35 cellular contexts compared by ENCODE assay signal in genomic region chr19:45969676-45970075, GRCh38. TPM values are rescaled to one million over a fixed set of nuclear protein-coding genes. Genes with fewer than 3 reads are reported as not detected.
"Had no signal": no experiment of that assay in that cellular context is flagged by ENCODE, and none has a peak within 500 bp of the region (broad histone marks: within the 10 kb centered on the region; RNA-seq: fewer than 3 reads in every experiment).

No MANE protein-coding gene starts in this region.

- H3K36me3 ChIP-seq: pancreas, prostate gland, sigmoid colon, spleen, tibial nerve, vagina had no signal

- H3K27ac Mint-ChIP-seq: memory B cell; naive thymus-derived CD4-positive, alpha-beta T cell; natural killer cell treated with Interleukin-12 subunit alpha and Interleukin-12 subunit beta and Interleukin-15 and Interleukin-18, amount 100 ng/mL, for 72 hours; stimulated activated effector memory CD8-positive, alpha-beta T cell treated with anti-CD3 and anti-CD28 coated beads, Interleukin-12 subunit alpha, Interleukin-12 subunit beta, amount 100 ng/mL, for 72 hours; stimulated activated naive CD8-positive, alpha-beta T cell treated with anti-CD3 and anti-CD28 coated beads, Interleukin-15, Interleukin-2, amounts not matched to agents 100 ng/mL and 50 ng/mL, for 24 hours; type B pancreatic cell had no signal

- H3K27me3 ChIP-seq: vagina had no signal

- H3K4me3 Mint-ChIP-seq: memory B cell; naive thymus-derived CD4-positive, alpha-beta T cell; natural killer cell treated with Interleukin-12 subunit alpha and Interleukin-12 subunit beta and Interleukin-15 and Interleukin-18, amount 100 ng/mL, for 72 hours; stimulated activated effector memory CD8-positive, alpha-beta T cell treated with anti-CD3 and anti-CD28 coated beads, Interleukin-12 subunit alpha, Interleukin-12 subunit beta, amount 100 ng/mL, for 72 hours; stimulated activated naive CD8-positive, alpha-beta T cell treated with anti-CD3 and anti-CD28 coated beads, Interleukin-15, Interleukin-2, amounts not matched to agents 100 ng/mL and 50 ng/mL, for 24 hours; type B pancreatic cell had no signal

- DNase-seq: heart right ventricle; kidney glomerular epithelial cell; left cardiac atrium; midbrain; mucosa of descending colon; naive thymus-derived CD4-positive, alpha-beta T cell; nucleus accumbens; pancreas; retina; right cardiac atrium; sigmoid colon; small intestine; spleen; stimulated activated CD4-positive, alpha-beta T cell treated with anti-CD3 and anti-CD28 coated beads, Interleukin-4, amount 100 ng/mL, for 24 hours; stimulated activated naive CD4-positive, alpha-beta T cell; substantia nigra had no signal

- H3K27ac ChIP-seq: hepatocyte, pancreas, prostate gland, sigmoid colon, spleen, tibial nerve, vagina had no signal

- H3K36me3 Mint-ChIP-seq: natural killer cell treated with Interleukin-12 subunit alpha and Interleukin-12 subunit beta and Interleukin-15 and Interleukin-18, amount 100 ng/mL, for 72 hours; stimulated activated effector memory CD8-positive, alpha-beta T cell treated with anti-CD3 and anti-CD28 coated beads, Interleukin-12 subunit alpha, Interleukin-12 subunit beta, amount 100 ng/mL, for 72 hours; type B pancreatic cell had no signal

- H3K4me1 ChIP-seq: pancreas, prostate gland, vagina had no signal

- H3K9me3 ChIP-seq: heart right ventricle, mucosa of descending colon, pancreas, prostate gland, sigmoid colon, spleen, vagina had no signal

- H3K4me3 ChIP-seq: heart right ventricle, hepatocyte, lung, mucosa of descending colon, pancreas, prostate gland, sigmoid colon, spleen, tibial nerve, vagina had no signal

- H3K9me3 Mint-ChIP-seq: memory B cell; natural killer cell treated with Interleukin-12 subunit alpha and Interleukin-12 subunit beta and Interleukin-15 and Interleukin-18, amount 100 ng/mL, for 72 hours; stimulated activated effector memory CD8-positive, alpha-beta T cell treated with anti-CD3 and anti-CD28 coated beads, Interleukin-12 subunit alpha, Interleukin-12 subunit beta, amount 100 ng/mL, for 72 hours; stimulated activated naive CD8-positive, alpha-beta T cell treated with anti-CD3 and anti-CD28 coated beads, Interleukin-15, Interleukin-2, amounts not matched to agents 100 ng/mL and 50 ng/mL, for 24 hours; type B pancreatic cell had no signal

- ATAC-seq: heart right ventricle; left cardiac atrium; left lobe of liver; mucosa of descending colon; naive thymus-derived CD4-positive, alpha-beta T cell; natural killer cell treated with Interleukin-12 subunit alpha and Interleukin-12 subunit beta and Interleukin-15 and Interleukin-18, amount 100 ng/mL, for 72 hours; pancreas; right cardiac atrium; stimulated activated effector memory CD8-positive, alpha-beta T cell treated with anti-CD3 and anti-CD28 coated beads, Interleukin-12 subunit alpha, Interleukin-12 subunit beta, amount 100 ng/mL, for 72 hours had no signal

RNA-seq across cellular contexts. Expression of gene NOVA2, which starts 4.0 kb away (rescaled TPM):
- total RNA-seq: hepatocyte; myocyte; natural killer cell treated with Interleukin-12 subunit alpha and Interleukin-12 subunit beta and Interleukin-15 and Interleukin-18, amount 100 ng/mL, for 72 hours; osteoblast had no signal
- polyA plus RNA-seq: keratinocyte; naive thymus-derived CD4-positive, alpha-beta T cell had no signal

RNA-seq across cellular contexts. Expression of gene PGLYRP1, which starts 53.2 kb away (rescaled TPM):
- total RNA-seq: hepatocyte; lower leg skin; mucosa of descending colon; myocyte; naive thymus-derived CD4-positive, alpha-beta T cell; natural killer cell treated with Interleukin-12 subunit alpha and Interleukin-12 subunit beta and Interleukin-15 and Interleukin-18, amount 100 ng/mL, for 72 hours; osteoblast; prostate gland; right cardiac atrium; sigmoid colon; temporal lobe; tibial nerve; urinary bladder; vagina had no signal
- polyA plus RNA-seq: hepatocyte; keratinocyte; naive thymus-derived CD4-positive, alpha-beta T cell; neural cell; pancreas; right cardiac atrium; small intestine had no signal

RNA-seq across cellular contexts. Expression of gene NANOS2, which starts 55.1 kb away (rescaled TPM):
- total RNA-seq: heart right ventricle; hepatocyte; left cardiac atrium; left lobe of liver; lower leg skin; lung; mesenteric fat pad; mucosa of descending colon; myocyte; naive thymus-derived CD4-positive, alpha-beta T cell; natural killer cell treated with Interleukin-12 subunit alpha and Interleukin-12 subunit beta and Interleukin-15 and Interleukin-18, amount 100 ng/mL, for 72 hours; osteoblast; pancreas; right cardiac atrium; sigmoid colon; spleen; temporal lobe; tibial nerve; urinary bladder; vagina had no signal
- polyA plus RNA-seq: heart right ventricle; hepatocyte; keratinocyte; lung; naive thymus-derived CD4-positive, alpha-beta T cell; pancreas; right cardiac atrium; small intestine; spleen; urinary bladder had no signal
